Comparison of ENCODE assay signal across 37 cellular contexts in genomic region chr9:126014726-126015125, GRCh38.
"Had no signal": no experiment of that assay in that cellular context is flagged by ENCODE, and none has a peak within 500 bp of the region (broad histone marks: within the 10 kb centered on the region; RNA-seq: fewer than 3 reads in every experiment).

No MANE protein-coding gene starts in this region.

- H3K27ac Mint-ChIP-seq: activated B cell treated with CpG ODN at 0.5 μM for 24 hours; activated CD4-positive, alpha-beta memory T cell treated with anti-CD3 and anti-CD28 coated beads for 36 hours; activated CD4-positive, alpha-beta T cell treated with anti-CD3 and anti-CD28 coated beads, Interleukin-2, amount 10 ng/mL, durations not matched to agents 24 days and 14 days; activated CD8-positive, alpha-beta T cell treated with anti-CD3 and anti-CD28 coated beads for 36 hours; activated naive CD4-positive, alpha-beta T cell treated with anti-CD3 and anti-CD28 coated beads for 36 hours; activated naive CD4-positive, alpha-beta T cell treated with anti-CD3 and anti-CD28 coated beads, Interleukin-2, amount 50 U/mL, for 72 hours; activated naive CD8-positive, alpha-beta T cell treated with anti-CD3 and anti-CD28 coated beads for 36 hours; activated T-cell treated with anti-CD3 and anti-CD28 coated beads, Interleukin-2, amount 50 U/mL, for 72 hours; activated T-helper 1 cell treated with anti-CD3 and anti-CD28 coated beads, Interleukin-12 subunit alpha, Interleukin-12 subunit beta, Interleukin-2, Interleukin-4 antibody, amounts not matched to agents 30 ng/mL and 10 ng/mL and 1 ng/mL, durations not matched to agents 14 hours and 24 hours and 36 hours; activated T-helper 17 cell treated with anti-CD3 and anti-CD28 coated beads, Interleukin-2, amount 50 U/mL, for 72 hours; T-helper 1 cell treated with Interleukin-12 subunit alpha and Interleukin-12 subunit beta and Interleukin-4 antibody, amounts not matched to agents 30 μg/mL and 1 μg/mL, for 36 hours; T-helper 2 cell treated with Interferon-gamma antibody and Interleukin-4, amounts not matched to agents 5 μg/mL and 100 μg/mL, for 36 hours had no signal

- H3K4me1 Mint-ChIP-seq: activated B cell treated with CpG ODN at 0.5 μM for 24 hours; activated CD4-positive, alpha-beta T cell treated with anti-CD3 and anti-CD28 coated beads, Interleukin-2, amount 10 ng/mL, durations not matched to agents 24 days and 14 days; activated naive CD8-positive, alpha-beta T cell treated with anti-CD3 and anti-CD28 coated beads for 36 hours; activated T-helper 17 cell treated with anti-CD3 and anti-CD28 coated beads, Interleukin-2, amount 50 U/mL, for 72 hours had no signal

- H3K27me3 ChIP-seq: adrenal gland, body of pancreas, brain microvascular endothelial cell, breast epithelium had no signal

- H3K27me3 Mint-ChIP-seq: activated CD4-positive, alpha-beta memory T cell treated with anti-CD3 and anti-CD28 coated beads for 36 hours; activated CD4-positive, alpha-beta T cell treated with anti-CD3 and anti-CD28 coated beads, Interleukin-2, amount 10 ng/mL, durations not matched to agents 24 days and 14 days; activated naive CD8-positive, alpha-beta T cell treated with anti-CD3 and anti-CD28 coated beads for 36 hours had no signal

- ATAC-seq: activated CD8-positive, alpha-beta T cell treated with anti-CD3 and anti-CD28 coated beads for 36 hours; activated naive CD4-positive, alpha-beta T cell treated with anti-CD3 and anti-CD28 coated beads, Interleukin-2, amount 50 U/mL, for 72 hours; activated T-cell treated with anti-CD3 and anti-CD28 coated beads, Interleukin-2, amount 50 U/mL, for 4 hours; activated T-cell treated with anti-CD3 and anti-CD28 coated beads, Interleukin-2, amount 50 U/mL, for 72 hours; activated T-helper 17 cell treated with anti-CD3 and anti-CD28 coated beads, Interleukin-2, amount 50 U/mL, for 72 hours; body of pancreas had no signal

- DNase-seq: activated B cell treated with CpG ODN at 0.5 μM for 24 hours; activated CD4-positive, alpha-beta memory T cell treated with anti-CD3 and anti-CD28 coated beads for 36 hours; activated CD4-positive, alpha-beta T cell treated with anti-CD3 and anti-CD28 coated beads for 4 hours; activated CD4-positive, alpha-beta T cell treated with anti-CD3 and anti-CD28 coated beads, Interleukin-2, amount 10 ng/mL, durations not matched to agents 24 days and 14 days; activated CD4-positive, alpha-beta T cell treated with anti-CD3 and anti-CD28 coated beads, Interleukin-2, amount 50 U/mL, for 1 hour; activated CD4-positive, alpha-beta T cell treated with anti-CD3 and anti-CD28 coated beads, Interleukin-2, amount 50 U/mL, for 4 hours; activated CD4-positive, CD25-positive, alpha-beta regulatory T cell treated with anti-CD3 and anti-CD28 coated beads, Interleukin-2, amount 50 U/mL, for 72 hours; activated CD8-positive, alpha-beta memory T cell treated with anti-CD3 and anti-CD28 coated beads, Interleukin-2, amount 50 U/mL, for 4 hours; activated CD8-positive, alpha-beta T cell treated with anti-CD3 and anti-CD28 coated beads for 36 hours; activated effector memory CD4-positive, alpha-beta T cell treated with anti-CD3 and anti-CD28 coated beads, Interleukin-2, amount 50 U/mL, for 16 hours; activated gamma-delta T cell treated with Interleukin-2 at 50 U/mL for 16 hours; activated naive CD4-positive, alpha-beta T cell; activated naive CD4-positive, alpha-beta T cell treated with anti-CD3 and anti-CD28 coated beads for 36 hours; activated naive CD4-positive, alpha-beta T cell treated with anti-CD3 and anti-CD28 coated beads, Interleukin-2, amount 50 U/mL, for 16 hours; activated naive CD8-positive, alpha-beta T cell treated with anti-CD3 and anti-CD28 coated beads for 36 hours; activated T-cell treated with anti-CD3 and anti-CD28 coated beads for 4 hours; activated T-cell treated with anti-CD3 and anti-CD28 coated beads, Interleukin-2, amount 50 U/mL, for 1 hour; activated T-cell treated with anti-CD3 and anti-CD28 coated beads, Interleukin-2, amount 50 U/mL, for 4 hours; activated T-cell treated with anti-CD3 and anti-CD28 coated beads, Interleukin-2, amount 50 U/mL, for 72 hours; adrenal gland; amniotic stem cell; aorta; body of pancreas; brain microvascular endothelial cell; central memory CD4-positive, alpha-beta T cell; T-helper 1 cell; T-helper 2 cell; T-helper 9 cell had no signal

- FAIRE-seq: astrocyte, TTC549 had no signal

- H3K36me3 Mint-ChIP-seq: activated CD4-positive, alpha-beta memory T cell treated with anti-CD3 and anti-CD28 coated beads for 36 hours; activated naive CD8-positive, alpha-beta T cell treated with anti-CD3 and anti-CD28 coated beads for 36 hours had no signal

- H3K4me1 ChIP-seq: adrenal gland, body of pancreas, breast epithelium had no signal

- H3K27ac ChIP-seq: adrenal gland, body of pancreas, brain microvascular endothelial cell, breast epithelium, VCaP had no signal

- H3K9me3 ChIP-seq: adrenal gland, body of pancreas had no signal

- H3K36me3 ChIP-seq: adrenal gland, brain microvascular endothelial cell, breast epithelium had no signal

- H3K4me3 ChIP-seq: adrenal gland, body of pancreas, breast epithelium had no signal

- H3K9me3 Mint-ChIP-seq: activated T-helper 17 cell treated with anti-CD3 and anti-CD28 coated beads, Interleukin-2, amount 50 U/mL, for 72 hours had no signal

- H3K4me3 Mint-ChIP-seq: activated B cell treated with CpG ODN at 0.5 μM for 24 hours; activated CD4-positive, alpha-beta memory T cell treated with anti-CD3 and anti-CD28 coated beads for 36 hours; activated CD4-positive, alpha-beta T cell treated with anti-CD3 and anti-CD28 coated beads, Interleukin-2, amount 10 ng/mL, durations not matched to agents 24 days and 14 days; activated CD8-positive, alpha-beta T cell treated with anti-CD3 and anti-CD28 coated beads for 36 hours; activated naive CD4-positive, alpha-beta T cell treated with anti-CD3 and anti-CD28 coated beads for 36 hours; activated naive CD8-positive, alpha-beta T cell treated with anti-CD3 and anti-CD28 coated beads for 36 hours; activated T-cell treated with anti-CD3 and anti-CD28 coated beads, Interleukin-2, amount 50 U/mL, for 4 hours; activated T-cell treated with anti-CD3 and anti-CD28 coated beads, Interleukin-2, amount 50 U/mL, for 72 hours; activated T-helper 1 cell treated with anti-CD3 and anti-CD28 coated beads, Interleukin-12 subunit alpha, Interleukin-12 subunit beta, Interleukin-2, Interleukin-4 antibody, amounts not matched to agents 30 ng/mL and 10 ng/mL and 1 ng/mL, durations not matched to agents 14 hours and 24 hours and 36 hours; activated T-helper 17 cell treated with anti-CD3 and anti-CD28 coated beads, Interleukin-2, amount 50 U/mL, for 72 hours; T-helper 1 cell treated with Interleukin-12 subunit alpha and Interleukin-12 subunit beta and Interleukin-4 antibody, amounts not matched to agents 30 μg/mL and 1 μg/mL, for 36 hours; T-helper 2 cell treated with Interferon-gamma antibody and Interleukin-4, amounts not matched to agents 5 μg/mL and 100 μg/mL, for 36 hours had no signal
